25 cellular contexts compared by ENCODE assay signal in the genomic region with DNA sequence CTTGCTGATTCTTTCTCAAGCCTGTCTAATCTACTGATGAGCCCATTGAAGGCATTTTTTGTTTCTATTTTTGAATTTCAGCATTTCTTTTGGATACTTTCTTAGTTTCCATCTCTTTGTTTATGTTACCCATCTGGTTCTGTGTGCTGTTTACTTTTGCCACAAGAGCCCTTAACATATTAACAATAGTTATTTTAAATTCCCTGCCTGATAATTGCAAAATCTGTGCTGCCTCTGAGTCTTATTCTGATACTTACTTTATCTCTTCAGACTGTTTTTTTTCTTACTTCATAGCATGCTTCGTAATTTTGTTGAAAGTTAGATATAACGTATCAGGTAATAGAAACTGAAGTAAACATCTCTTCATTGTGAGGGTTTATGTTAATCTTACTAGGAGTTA.
"Had no signal": no experiment of that assay in that cellular context is flagged by ENCODE, and none has a peak within 500 bp of the region (broad histone marks: within the 10 kb centered on the region; RNA-seq: fewer than 3 reads in every experiment).

No MANE protein-coding gene starts in this region.

- H3K36me3 Mint-ChIP-seq: memory B cell; mesothelial cell of epicardium; naive thymus-derived CD4-positive, alpha-beta T cell; stimulated activated memory B cell treated with anti-CD40 and anti-IgM and Interleukin-4, amounts not matched to agents 10 μg/mL and 1 μg/mL and 100 μg/mL, for 72 hours had no signal

- H3K27me3 Mint-ChIP-seq: memory B cell; stimulated activated memory B cell treated with anti-CD40 and anti-IgM and Interleukin-4, amounts not matched to agents 10 μg/mL and 1 μg/mL and 100 μg/mL, for 72 hours had no signal

- H3K4me3 ChIP-seq: coronary artery, esophagus muscularis mucosa, left ventricle myocardium inferior, lung, mucosa of descending colon, prostate gland, right atrium auricular region, testis, tibial artery, upper lobe of left lung, uterus had no signal

- H3K27me3 ChIP-seq: esophagus muscularis mucosa, right atrium auricular region, testis, tibial artery, upper lobe of left lung, uterus had no signal

- H3K9me3 Mint-ChIP-seq: nephron had no signal

- DNase-seq: central memory CD4-positive, alpha-beta T cell; dermis blood vessel endothelial cell; effector memory CD4-positive, alpha-beta T cell; left cardiac atrium; left ventricle myocardium inferior; naive thymus-derived CD4-positive, alpha-beta T cell; nucleus accumbens; stimulated activated CD4-positive, alpha-beta T cell treated with anti-CD3 and anti-CD28 coated beads, Interleukin-4, amount 100 ng/mL, for 4 hours; stimulated activated naive CD8-positive, alpha-beta T cell treated with anti-CD3 and anti-CD28 coated beads, Interleukin-15, Interleukin-2, amounts not matched to agents 100 U/mL and 50 U/mL, for 24 hours; substantia nigra; testis; tibial artery; uterus had no signal

- H3K27ac Mint-ChIP-seq: memory B cell; mesothelial cell of epicardium; naive thymus-derived CD4-positive, alpha-beta T cell; stimulated activated memory B cell treated with anti-CD40 and anti-IgM and Interleukin-4, amounts not matched to agents 10 μg/mL and 1 μg/mL and 100 μg/mL, for 72 hours had no signal

- H3K4me1 Mint-ChIP-seq: memory B cell; mesothelial cell of epicardium; naive thymus-derived CD4-positive, alpha-beta T cell; nephron; stimulated activated memory B cell treated with anti-CD40 and anti-IgM and Interleukin-4, amounts not matched to agents 10 μg/mL and 1 μg/mL and 100 μg/mL, for 72 hours had no signal

- H3K4me1 ChIP-seq: esophagus muscularis mucosa, left ventricle myocardium inferior, prostate gland, right atrium auricular region, testis, tibial artery, uterus had no signal

- ATAC-seq: naive thymus-derived CD4-positive, alpha-beta T cell; sciatic nerve; stimulated activated memory B cell treated with anti-CD40 and anti-IgM and Interleukin-4, amounts not matched to agents 10 μg/mL and 1 μg/mL and 100 μg/mL, for 72 hours; stimulated activated naive CD8-positive, alpha-beta T cell treated with anti-CD3 and anti-CD28 coated beads, Interleukin-15, Interleukin-2, amounts not matched to agents 100 U/mL and 50 U/mL, for 24 hours had no signal

- H3K9me3 ChIP-seq: mucosa of descending colon, prostate gland, right atrium auricular region, testis, upper lobe of left lung, uterus had no signal

- H3K36me3 ChIP-seq: esophagus muscularis mucosa, left ventricle myocardium inferior, prostate gland, right atrium auricular region, tibial artery, upper lobe of left lung, uterus had no signal

- H3K27ac ChIP-seq: coronary artery, esophagus muscularis mucosa, left ventricle myocardium inferior, prostate gland, right atrium auricular region, testis, tibial artery, uterus had no signal

- H3K4me3 Mint-ChIP-seq: memory B cell; mesothelial cell of epicardium; naive thymus-derived CD4-positive, alpha-beta T cell; nephron; stimulated activated memory B cell treated with anti-CD40 and anti-IgM and Interleukin-4, amounts not matched to agents 10 μg/mL and 1 μg/mL and 100 μg/mL, for 72 hours had no signal
